In genomic region chr20:50790651-50791277, GRCh38 we compare ENCODE assay signal across 8 cellular contexts.
A peak's percentile ranks its signal among the peaks of the same experiment; 100 is the strongest.
DNase-seq lines count a peak whose midpoint lies in the region; ATAC-seq and TF ChIP-seq lines count a peak whose summit lies in the region.

No MANE protein-coding gene starts in this region.

- ATAC-seq in HG02610 (IDR thresholded peaks at IDR 0.05; ENCODE audit: unreplicated experiment) (peak; percentile 68), HG02938 (IDR thresholded peaks at IDR 0.05; ENCODE audit: unreplicated experiment) (no peak)

- DNase-seq in NCI-H1105 treated with DMSO at 0.1 percent for 48 hours (lab: John Stamatoyannopoulos, UW), result peak; percentile 41
- DNase-seq in T-helper 9 cell, result peak; percentile 58
- DNase-seq in astrocyte of the spinal cord (ENCODE audit: low read depth, low spot score), result peak; percentile 90
- peak in 50 of 51 donors; percentile 11 to 89 (median 72) for DNase-seq in hypothalamus (lab: John Stamatoyannopoulos, UW)
- peak; percentile 50 for DNase-seq in skeletal muscle cell (ENCODE audit: low read depth)

- in situ Hi-C loops in astrocyte of the spinal cord (cut with HindIII; ENCODE audit: low sequenced_read_pairs), result no loop called here

- peak overlapping the region; percentile 7 for H3K4me3 ChIP-seq in GM12875 (ENCODE audit: low read depth, low read length)
- H3K4me3 ChIP-seq in astrocyte of the spinal cord (ENCODE audit: low read depth, low read length), result no peak overlapping the region
- H3K4me3 ChIP-seq in skeletal muscle cell (ENCODE audit: low read depth, low read length), result no peak overlapping the region

- TF ChIP-seq CTCF in GM12875 (IDR thresholded peaks at IDR 0.05; ENCODE audit: borderline replicate concordance, insufficient read depth, low read depth, low read length) (peak; percentile 95), astrocyte of the spinal cord (IDR thresholded peaks at IDR 0.05; ENCODE audit: low read depth, low read length) (peak; percentile 90)
